15 cellular contexts compared by ENCODE assay signal in genomic region chr3:29764059-29764458, GRCh38.
A peak's percentile ranks its signal among the peaks of the same experiment; 100 is the strongest.
DNase-seq lines count a peak whose midpoint lies in the region; ATAC-seq and TF ChIP-seq lines count a peak whose summit lies in the region.
"Had no signal": no experiment of that assay in that cellular context is flagged by ENCODE, and none has a peak within 500 bp of the region (broad histone marks: within the 10 kb centered on the region; RNA-seq: fewer than 3 reads in every experiment).

No MANE protein-coding gene starts in this region.

- POLR2A ChIA-PET in MCF 10A (lab: Yijun Ruan, JAX): interaction anchor here (0.6 to 11.4 kb wide), 9 partner anchors 429 to 1415 kb away, joined by 4 to 144 read pairs (median 5); partner anchors contain the start of genes AZI2, RBMS3 and ZCWPW2

- WGBS in mammary epithelial cell (ENCODE audit: low coverage, missing lambda C conversion rate): 87% methylated on average over 3 of the region's 3 CpGs

- H3K9me3 Mint-ChIP-seq in MCF 10A (ENCODE audit: unreplicated experiment): no peaks in the 10 kb centered on the region
- H3K9me3 Mint-ChIP-seq: naive B cell had no signal

- H3K79me2 ChIP-seq in mammary epithelial cell (ENCODE audit: insufficient read depth, low read length): no peaks in the 10 kb centered on the region

- H3K27me3 Mint-ChIP-seq in MCF 10A (ENCODE audit: insufficient read depth, unreplicated experiment): no peaks in the 10 kb centered on the region
- H3K27me3 Mint-ChIP-seq: naive B cell had no signal

- H3K4me3 ChIP-seq in mammary epithelial cell (replicated peaks in 1 of 3; ENCODE audit: insufficient read depth in 1 of 3, low read depth in 2 of 3, low read length in 3 of 3) (no peak overlapping the region), epithelial cell of esophagus (ENCODE audit: low read length) (no peak overlapping the region)

- H3K27ac Mint-ChIP-seq in MCF 10A (ENCODE audit: low read depth, unreplicated experiment): peak overlapping the region; percentile 3
- H3K27ac Mint-ChIP-seq: naive B cell had no signal

- in situ Hi-C loops in mammary epithelial cell (cut with MboI; ENCODE audit: low sequenced_read_pairs in 2 of 2): loop anchor here (10.0 to 25.0 kb wide), 3 partner anchors 302 to 849 kb away; partner anchors contain the start of gene RBMS3 (in 1 of the 2)

- peaks cover under 1% of the 10 kb centered on the region for H3K36me3 Mint-ChIP-seq in MCF 10A (ENCODE audit: insufficient read depth, unreplicated experiment)
- H3K36me3 Mint-ChIP-seq: naive B cell had no signal

- H3K9me3 ChIP-seq in mammary epithelial cell (replicated peaks; ENCODE audit: insufficient read depth, low read length): no peaks in the 10 kb centered on the region

- no peaks in the 10 kb centered on the region for H3K27me3 ChIP-seq in mammary epithelial cell (ENCODE audit: insufficient read depth, low read length)

- no peak for ATAC-seq in GM18868 (IDR thresholded peaks at IDR 0.05; ENCODE audit: unreplicated experiment)
- no peak for ATAC-seq in GM21825 (IDR thresholded peaks at IDR 0.05; ENCODE audit: unreplicated experiment)

- H3K4me1 Mint-ChIP-seq in MCF 10A (ENCODE audit: insufficient read depth, unreplicated experiment): peaks cover 24% of the 10 kb centered on the region
- H3K4me1 Mint-ChIP-seq: naive B cell had no signal

- intact Hi-C loops in MCF 10A (cut with micrococcal nuclease) (loop anchor here (1.0 to 5.0 kb wide), 5 partner anchors 481 to 1287 kb away; no protein-coding TSS in a partner anchor), mammary epithelial cell (cut with micrococcal nuclease) (loop anchor here (1.0 to 5.0 kb wide), 6 partner anchors 484 to 912 kb away; no protein-coding TSS in a partner anchor)

- no peak overlapping the region for H3K4me2 ChIP-seq in mammary epithelial cell (ENCODE audit: insufficient read depth, low read depth, low read length)

- no peak overlapping the region for H3K27ac ChIP-seq in mammary epithelial cell (ENCODE audit: insufficient read depth, low read depth, low read length)

- no peak overlapping the region for H3K9ac ChIP-seq in mammary epithelial cell (ENCODE audit: insufficient read depth, low read length)

- H3K36me3 ChIP-seq in mammary epithelial cell (ENCODE audit: insufficient read depth, low read length): no peaks in the 10 kb centered on the region

- no peak overlapping the region for H3K4me3 Mint-ChIP-seq in MCF 10A (ENCODE audit: unreplicated experiment)
- H3K4me3 Mint-ChIP-seq: naive B cell had no signal

- no peak for TF ChIP-seq CTCF in MCF 10A (IDR thresholded peaks at IDR 0.05; ENCODE audit: unreplicated experiment)
- no peak for TF ChIP-seq CTCF in mammary epithelial cell (conservative IDR thresholded peaks at IDR 0.05 in 1 of 2, IDR thresholded peaks at IDR 0.05 in 1 of 2; ENCODE audit: extremely low read depth in 1 of 2, insufficient read depth in 1 of 2, low read depth in 1 of 2, low read length in 2 of 2)
- TF ChIP-seq CTCF in epithelial cell of esophagus (IDR thresholded peaks at IDR 0.05; ENCODE audit: insufficient read depth, low read depth, low read length, missing control alignments): no peak

- H3K4me1 ChIP-seq in mammary epithelial cell (ENCODE audit: insufficient read depth, low read length): peaks cover 13% of the 10 kb centered on the region

- no peak overlapping the region for H2AFZ ChIP-seq in mammary epithelial cell (ENCODE audit: low read depth, low read length)

- DNase-seq in MCF 10A (ENCODE audit: unreplicated experiment) (peak; percentile 71), mammary epithelial cell (no peak), NCI-H82 (lab: John Stamatoyannopoulos, UW) (peak; percentile 87), epithelial cell of esophagus (ENCODE audit: low read depth) (peak; percentile 29), superior temporal gyrus (ENCODE audit: extremely low spot score) (peak; percentile 30), KG1 (lab: John Stamatoyannopoulos, UW) (no peak)
- DNase-seq: activated CD4-positive, CD25-positive, alpha-beta regulatory T cell treated with anti-CD3 and anti-CD28 coated beads, Interleukin-2, amount 50 U/mL, for 72 hours; activated T-cell treated with anti-CD3 and anti-CD28 coated beads, Interleukin-2, amount 50 U/mL, for 48 hours; aorta; GF-D8; islet precursor cell; naive B cell; NCI-H510A treated with DMSO at 0.1 percent for 48 hours had no signal

- no TSS peak for BruUV-seq in MCF 10A (replicated peaks; lab: Mats Ljungman, UMichigan)
- BruUV-seq in mammary epithelial cell (replicated peaks; lab: Mats Ljungman, UMichigan): no TSS peak

- CTCF ChIA-PET in MCF 10A (lab: Yijun Ruan, JAX) (interaction anchor here (0.5 to 2.8 kb wide), 18 partner anchors 11 to 1097 kb away, joined by 3 to 9 read pairs (median 4); partner anchors contain the start of gene RBMS3), mammary epithelial cell (lab: Charles Lee; ENCODE audit: low non-redundant PET) (interaction anchor here (0.5 to 0.6 kb wide), 2 partner anchors 51 to 848 kb away, joined by 7 read pairs; no protein-coding TSS in a partner anchor)

- dilution Hi-C loops in mammary epithelial cell (cut with HindIII; ENCODE audit: low sequenced_read_pairs): no loop called here

- no peaks in the 10 kb centered on the region for H4K20me1 ChIP-seq in mammary epithelial cell (ENCODE audit: insufficient read depth, low read length)

Comparison
In these comparisons a context has a peak if more than half of its experiments do, and no peak if none do; other contexts are left out.
1. DNase-seq: peak in MCF 10A (single experiment), NCI-H82 (single experiment), epithelial cell of esophagus (single experiment) and superior temporal gyrus (single experiment); none in mammary epithelial cell (single experiment) and KG1 (single experiment).